Comparison of ENCODE assay signal across 27 cellular contexts in the genomic region with DNA sequence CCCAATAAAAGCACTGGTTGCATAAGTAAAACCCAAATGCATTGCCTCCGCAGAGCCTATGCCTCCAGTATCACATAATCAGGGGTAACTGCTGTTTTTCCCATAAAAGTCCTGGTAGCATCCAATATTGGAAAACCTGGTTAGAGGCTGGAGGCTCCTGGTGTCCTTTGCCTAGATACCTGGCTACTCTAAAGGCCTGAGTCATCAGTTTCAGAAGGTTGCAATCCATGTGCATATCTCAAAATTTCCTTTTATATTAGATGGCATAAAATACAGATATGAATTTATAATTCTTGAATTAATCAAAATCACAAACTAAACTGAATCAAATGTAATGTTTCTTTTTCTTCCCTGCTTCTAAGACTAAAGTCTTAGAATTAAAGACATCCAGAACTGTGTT.
"Had no signal": no experiment of that assay in that cellular context is flagged by ENCODE, and none has a peak within 500 bp of the region (broad histone marks: within the 10 kb centered on the region; RNA-seq: fewer than 3 reads in every experiment).

No MANE protein-coding gene starts in this region.

- H3K27me3 ChIP-seq: brain microvascular endothelial cell had no signal

- H3K4me3 ChIP-seq: coronary artery, dorsolateral prefrontal cortex had no signal

- DNase-seq: activated CD4-positive, alpha-beta memory T cell treated with anti-CD3 and anti-CD28 coated beads for 36 hours; activated CD4-positive, alpha-beta T cell treated with anti-CD3 and anti-CD28 coated beads for 36 hours; activated CD4-positive, alpha-beta T cell treated with anti-CD3 and anti-CD28 coated beads, Interleukin-2, amount 10 ng/mL, durations not matched to agents 24 days and 14 days; activated CD4-positive, CD25-positive, alpha-beta regulatory T cell; activated CD4-positive, CD25-positive, alpha-beta regulatory T cell treated with anti-CD3 and anti-CD28 coated beads, Interleukin-2, amount 50 U/mL, for 72 hours; activated CD8-positive, alpha-beta memory T cell treated with anti-CD3 and anti-CD28 coated beads, Interleukin-2, amount 10 ng/mL, durations not matched to agents 7 days and 5 days; activated CD8-positive, alpha-beta memory T cell treated with anti-CD3 and anti-CD28 coated beads, Interleukin-2, amount 50 U/mL, for 4 hours; activated CD8-positive, alpha-beta T cell treated with anti-CD3 and anti-CD28 coated beads, Interleukin-2, amount 10 ng/mL, durations not matched to agents 7 days and 5 days; activated gamma-delta T cell treated with Interleukin-2 at 50 U/mL for 16 hours; activated naive CD4-positive, alpha-beta T cell treated with anti-CD3 and anti-CD28 coated beads, Interleukin-2, amount 50 U/mL, for 16 hours; activated naive CD4-positive, alpha-beta T cell treated with Interleukin-2 at 50 U/mL for 16 hours; activated T-cell treated with anti-CD3 and anti-CD28 coated beads, Interleukin-2, amount 50 U/mL, for 24 hours; activated T-cell treated with anti-CD3 and anti-CD28 coated beads, Interleukin-2, amount 50 U/mL, for 72 hours; amniotic stem cell; anterior cingulate cortex; brain microvascular endothelial cell; dorsolateral prefrontal cortex; effector memory CD4-positive, alpha-beta T cell; endodermal cell; foreskin fibroblast; head of caudate nucleus; T-helper 2 cell had no signal

- FAIRE-seq: astrocyte, bronchial epithelial cell, frontal cortex had no signal

- H3K27ac ChIP-seq: brain microvascular endothelial cell, coronary artery, dorsolateral prefrontal cortex had no signal

- H3K36me3 ChIP-seq: brain microvascular endothelial cell had no signal

- ATAC-seq: activated CD4-positive, alpha-beta T cell treated with anti-CD3 and anti-CD28 coated beads for 36 hours; activated CD8-positive, alpha-beta memory T cell treated with anti-CD3 and anti-CD28 coated beads, Interleukin-2, amount 10 ng/mL, durations not matched to agents 7 days and 5 days; activated CD8-positive, alpha-beta T cell treated with anti-CD3 and anti-CD28 coated beads, Interleukin-2, amount 10 ng/mL, durations not matched to agents 7 days and 5 days; activated T-cell treated with anti-CD3 and anti-CD28 coated beads, Interleukin-2, amount 50 U/mL, for 72 hours; esophagus mucosa had no signal
